In genomic region chr13:36819064-36819810, GRCh38 we compare ENCODE assay signal across 1 cellular context.
TF ChIP-seq lines count a peak whose summit lies in the region.

Gene RFXAP, plus strand, starts transcription at chr13:36819222. Its CDS starts 136 bp downstream, at chr13:36819358.

TF ChIP-seq in HepG2, 621 proteins besides CTCF, POLR2A, EP300 and RAD21 (continued from another document and continues in another):
- TF ChIP-seq GLMP (CRISPR knock-in tag; IDR thresholded peaks at IDR 0.05; ENCODE audit: borderline replicate concordance) (no peak), ZBTB42 (CRISPR knock-in tag; IDR thresholded peaks at IDR 0.05) (no peak), AGO2 (optimal IDR thresholded peaks at IDR 0.05; ENCODE audit: low read depth, low read length) (peak; percentile 55), HINFP (CRISPR knock-in tag; IDR thresholded peaks at IDR 0.05; ENCODE audit: low read depth) (no peak), KLF16 (CRISPR knock-in tag; IDR thresholded peaks at IDR 0.05) (peak in 1 of 2 experiments; percentile 55; a peak in 1 of 4 replicates), ZNF317 (CRISPR knock-in tag; IDR thresholded peaks at IDR 0.05) (no peak), THRA (CRISPR knock-in tag; IDR thresholded peaks at IDR 0.05; ENCODE audit: borderline replicate concordance) (no peak; the same call in 1 of the 2 replicates), ZNF607 (CRISPR knock-in tag; IDR thresholded peaks at IDR 0.05; ENCODE audit: borderline replicate concordance) (no peak; the same call in 1 of the 2 replicates), ZNF678 (CRISPR knock-in tag; IDR thresholded peaks at IDR 0.05) (no peak), PRDM4 (CRISPR knock-in tag; IDR thresholded peaks at IDR 0.05; ENCODE audit: borderline replicate concordance) (no peak), ZNF138 (CRISPR knock-in tag; IDR thresholded peaks at IDR 0.05; ENCODE audit: low read depth) (no peak), ZFP37 (CRISPR knock-in tag; IDR thresholded peaks at IDR 0.05; ENCODE audit: borderline replicate concordance) (no peak), PLSCR1 (CRISPR knock-in tag; IDR thresholded peaks at IDR 0.05; ENCODE audit: borderline replicate concordance) (no peak), ZNF296 (CRISPR knock-in tag; conservative IDR thresholded peaks at IDR 0.05) (no peak), SRSF9 (IDR thresholded peaks at IDR 0.05; ENCODE audit: borderline replicate concordance, insufficient read depth, low read depth, low read length, poor library complexity, severe bottlenecking) (no peak), PBX2 (CRISPR knock-in tag; IDR thresholded peaks at IDR 0.05) (no peak), NR2F6 (IDR thresholded peaks at IDR 0.05) (no peak), NR2F6 (CRISPR knock-in tag; IDR thresholded peaks at IDR 0.05) (no peak), ZNF382 (CRISPR knock-in tag; IDR thresholded peaks at IDR 0.05; ENCODE audit: borderline replicate concordance) (no peak), ZNF20 (CRISPR knock-in tag; IDR thresholded peaks at IDR 0.05) (no peak), TGIF2 (CRISPR knock-in tag; IDR thresholded peaks at IDR 0.05) (no peak), MTA3 (CRISPR knock-in tag; IDR thresholded peaks at IDR 0.05) (no peak), MNT (IDR thresholded peaks at IDR 0.05) (no peak), ZNF432 (CRISPR knock-in tag; IDR thresholded peaks at IDR 0.05; ENCODE audit: borderline replicate concordance) (no peak), TCF12 (IDR thresholded peaks at IDR 0.05) (no peak), TCF12 (CRISPR knock-in tag; IDR thresholded peaks at IDR 0.05) (no peak), KDM2A (CRISPR knock-in tag; IDR thresholded peaks at IDR 0.05; ENCODE audit: borderline replicate concordance, low read depth) (peak; percentile 74), GATAD1 (CRISPR knock-in tag; IDR thresholded peaks at IDR 0.05) (peak; percentile 72), IRF1 (CRISPR knock-in tag; IDR thresholded peaks at IDR 0.05; ENCODE audit: low read depth) (no peak), PRMT3 (CRISPR knock-in tag; IDR thresholded peaks at IDR 0.05; ENCODE audit: borderline replicate concordance, low read depth) (no peak), RBFOX2 (IDR thresholded peaks at IDR 0.05; ENCODE audit: low read depth, low read length) (peak; percentile 91), TRAFD1 (CRISPR knock-in tag; IDR thresholded peaks at IDR 0.05; ENCODE audit: borderline replicate concordance) (no peak), MATR3 (CRISPR knock-in tag; IDR thresholded peaks at IDR 0.05) (no peak), ZNF205 (CRISPR knock-in tag; IDR thresholded peaks at IDR 0.05) (no peak), CBFB (CRISPR knock-in tag; IDR thresholded peaks at IDR 0.05) (no peak), CERS6 (CRISPR knock-in tag; IDR thresholded peaks at IDR 0.05) (no peak), XBP1 (CRISPR knock-in tag; IDR thresholded peaks at IDR 0.05) (no peak), RELA (CRISPR knock-in tag; IDR thresholded peaks at IDR 0.05) (no peak), GLI4 (CRISPR knock-in tag; IDR thresholded peaks at IDR 0.05; ENCODE audit: borderline replicate concordance) (no peak), ZNF782 (CRISPR knock-in tag; IDR thresholded peaks at IDR 0.05; ENCODE audit: borderline replicate concordance) (peak; percentile 14; the same call in 1 of the 2 replicates), ZNF790 (CRISPR knock-in tag; IDR thresholded peaks at IDR 0.05; ENCODE audit: borderline replicate concordance) (no peak), ZNF263 (CRISPR knock-in tag; IDR thresholded peaks at IDR 0.05) (no peak; the same call in 1 of the 2 replicates), GABPB1 (CRISPR knock-in tag; IDR thresholded peaks at IDR 0.05) (peak; percentile 69; the same call in 1 of the 2 replicates), NPAS2 (CRISPR knock-in tag; IDR thresholded peaks at IDR 0.05; ENCODE audit: borderline replicate concordance) (no peak), ZSCAN20 (CRISPR knock-in tag; IDR thresholded peaks at IDR 0.05; ENCODE audit: borderline replicate concordance) (no peak), ZBTB4 (CRISPR knock-in tag; IDR thresholded peaks at IDR 0.05; ENCODE audit: borderline replicate concordance) (no peak), ERF (CRISPR knock-in tag; IDR thresholded peaks at IDR 0.05) (no peak), KLF15 (CRISPR knock-in tag; IDR thresholded peaks at IDR 0.05; ENCODE audit: borderline replicate concordance) (no peak)
